ENCODE assay signal across 15 cellular contexts in genomic region chr3:77539677-77540076, GRCh38.
"Had no signal": no experiment of that assay in that cellular context is flagged by ENCODE, and none has a peak within 500 bp of the region (broad histone marks: within the 10 kb centered on the region; RNA-seq: fewer than 3 reads in every experiment).

No MANE protein-coding gene starts in this region.

- ATAC-seq: effector memory CD8-positive, alpha-beta T cell; gastrocnemius medialis; left cardiac atrium; left ventricle myocardium superior; psoas muscle had no signal

- DNase-seq: effector memory CD8-positive, alpha-beta T cell; gastrocnemius medialis; glutamatergic neuron; left cardiac atrium; left ventricle myocardium superior; mesendoderm; naive B cell; nephron progenitor cell; psoas muscle; small intestine; stimulated activated CD4-positive, alpha-beta T cell treated with anti-CD3 and anti-CD28 coated beads, Interleukin-12 subunit alpha, Interleukin-12 subunit beta, amount 100 ng/mL, for 4 hours; stimulated activated naive CD4-positive, alpha-beta T cell; stomach; substantia nigra; transverse colon had no signal
